13 cellular contexts compared by ENCODE assay signal in the genomic region with DNA sequence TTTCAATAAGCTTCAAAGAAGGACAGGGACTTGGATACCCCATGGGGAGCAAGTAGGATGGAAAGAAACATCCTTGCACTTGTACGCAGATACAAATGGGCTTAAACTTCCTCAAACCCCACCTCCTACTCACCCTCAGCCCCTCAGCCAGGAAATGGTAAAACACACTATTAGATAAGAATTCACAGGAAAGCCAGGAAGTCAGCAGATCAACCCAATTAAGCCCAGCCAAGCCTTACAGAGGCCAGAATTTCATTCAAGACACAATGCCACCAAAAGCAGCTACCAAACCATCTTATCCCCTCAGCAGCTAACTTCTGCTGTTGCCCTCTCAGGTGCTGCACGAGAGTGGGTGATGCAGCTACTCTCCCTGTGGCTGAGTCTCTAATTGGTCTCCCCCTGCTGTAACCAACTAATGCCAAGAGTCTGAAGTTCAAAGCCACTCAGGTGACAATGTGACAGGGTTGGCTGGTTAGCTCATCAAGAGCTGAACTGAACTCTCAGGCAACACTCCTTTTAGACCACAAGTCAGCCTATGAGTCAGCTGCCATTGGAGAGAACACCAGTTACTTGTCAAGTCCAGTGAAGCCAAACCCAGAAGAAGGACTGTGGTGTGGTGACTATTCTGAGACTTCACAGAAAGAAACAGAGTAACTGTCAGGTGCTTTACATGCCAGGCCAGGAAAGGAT.
A peak's percentile ranks its signal among the peaks of the same experiment; 100 is the strongest.
DNase-seq lines count a peak whose midpoint lies in the region; ATAC-seq and TF ChIP-seq lines count a peak whose summit lies in the region.
"Had no signal": no experiment of that assay in that cellular context is flagged by ENCODE, and none has a peak within 500 bp of the region (broad histone marks: within the 10 kb centered on the region; RNA-seq: fewer than 3 reads in every experiment).

No MANE protein-coding gene starts in this region.

- intact Hi-C loops in gastrocnemius medialis (cut with DNase I; ENCODE audit: low total_unique reads) (no loop called here), ascending aorta (cut with DNase I) (no loop called here), thyroid gland (cut with DNase I) (no loop called here)

- TF ChIP-seq POLR2A in gastrocnemius medialis (IDR thresholded peaks at IDR 0.05) (peak in 1 of 2 donors; percentile 17), thyroid gland (IDR thresholded peaks at IDR 0.05) (no peak)

- DNase-seq in GM19238 (ENCODE audit: insufficient read length, low spot score) (peak; percentile 5), MV-4-11 (lab: John Stamatoyannopoulos, UW) (peak; percentile 36), gastrocnemius medialis (peak; percentile 53 to 55), nucleus accumbens (lab: John Stamatoyannopoulos, UW) (no peak), GM13976 (ENCODE audit: low spot score) (no peak), ascending aorta (ENCODE audit: low spot score in 2 of 2) (no peak), thyroid gland (no peak)
- DNase-seq: aorta, heart left ventricle, NCI-H2029, occipital lobe had no signal

- 80 to 81% methylated on average over 2 of the region's 2 CpGs for WGBS in thyroid gland, 2 donors

- peak overlapping the region in 2 of 4 donors; percentile 33 to 57 for H3K27ac ChIP-seq in gastrocnemius medialis
- H3K27ac ChIP-seq in ascending aorta = no peak overlapping the region
- no peak overlapping the region for H3K27ac ChIP-seq in thyroid gland
- H3K27ac ChIP-seq: heart left ventricle, VCaP had no signal

- H3K27me3 ChIP-seq in gastrocnemius medialis (no peaks in the 10 kb centered on the region), ascending aorta (no peaks in the 10 kb centered on the region), thyroid gland (no peaks in the 10 kb centered on the region)
- H3K27me3 ChIP-seq: heart left ventricle had no signal

- TF ChIP-seq CTCF in gastrocnemius medialis (IDR thresholded peaks at IDR 0.05 in 4 of 5, conservative IDR thresholded peaks at IDR 0.05 in 1 of 5) (no peak), GM13976 (IDR thresholded peaks at IDR 0.05; ENCODE audit: borderline replicate concordance, control extremely low read depth, extremely low read depth, insufficient read depth, missing control alignments) (no peak), ascending aorta (IDR thresholded peaks at IDR 0.05) (no peak), thyroid gland (IDR thresholded peaks at IDR 0.05) (no peak)

- H3K4me3 ChIP-seq in gastrocnemius medialis = no peak overlapping the region
- no peak overlapping the region for H3K4me3 ChIP-seq in ascending aorta
- no peak overlapping the region for H3K4me3 ChIP-seq in thyroid gland (replicated peaks in 1 of 3)
- H3K4me3 ChIP-seq: heart left ventricle had no signal

- H3K9me3 ChIP-seq in gastrocnemius medialis (no peaks in the 10 kb centered on the region), ascending aorta (no peaks in the 10 kb centered on the region), thyroid gland (no peaks in the 10 kb centered on the region)
- H3K9me3 ChIP-seq: heart left ventricle had no signal

- ATAC-seq in HG02870 (IDR thresholded peaks at IDR 0.05; ENCODE audit: unreplicated experiment) (peak; percentile 99), gastrocnemius medialis (peak; percentile 92 to 97)

- in situ Hi-C loops in gastrocnemius medialis (cut with MboI; ENCODE audit: low sequenced_read_pairs in 4 of 4) = loop anchor here in 1 of 4 donors (25.0 kb wide), 1 partner anchor 193 kb away; a partner anchor contains a TSS
- in situ Hi-C loops in GM13976 (cut with MboI; ENCODE audit: low sequenced_read_pairs, unreplicated experiment) = no loop called here

- H3K4me1 ChIP-seq in gastrocnemius medialis (no peaks in the 10 kb centered on the region), ascending aorta (no peaks in the 10 kb centered on the region), thyroid gland (no peaks in the 10 kb centered on the region)

- no peaks in the 10 kb centered on the region for H3K36me3 ChIP-seq in gastrocnemius medialis
- no peaks in the 10 kb centered on the region for H3K36me3 ChIP-seq in ascending aorta
- no peaks in the 10 kb centered on the region for H3K36me3 ChIP-seq in thyroid gland
- H3K36me3 ChIP-seq: heart left ventricle had no signal

Comparison
In these comparisons a context has a peak if more than half of its experiments do, and no peak if none do; other contexts are left out.
1. DNase-seq: peak in GM19238 (single experiment), MV-4-11 (single experiment) and gastrocnemius medialis (2 of 2); none in nucleus accumbens (0 of 56), GM13976 (single experiment), ascending aorta (0 of 2) and thyroid gland (0 of 2).